ENCODE assay signal across 19 cellular contexts in the genomic region with DNA sequence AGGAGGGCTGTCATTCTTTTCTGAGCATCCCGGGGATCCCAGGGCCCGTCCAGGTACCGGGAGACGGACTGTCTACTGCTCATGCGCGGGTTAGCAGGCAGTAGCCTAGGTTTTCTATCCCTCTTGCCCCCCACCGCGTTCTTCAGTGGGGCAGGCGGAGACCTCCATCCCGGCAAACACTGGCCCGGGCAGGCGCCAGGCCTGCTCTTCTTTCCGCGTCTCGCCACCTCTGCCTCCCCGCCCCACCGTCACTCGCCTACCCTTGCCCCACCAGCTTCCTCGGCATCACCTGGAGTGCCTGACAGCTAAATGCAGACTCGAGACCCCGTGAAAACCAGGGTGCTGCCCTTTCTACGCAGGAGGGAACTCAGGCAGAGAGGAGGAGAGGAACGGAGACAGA.
A peak's percentile ranks its signal among the peaks of the same experiment; 100 is the strongest.
DNase-seq lines count a peak whose midpoint lies in the region; ATAC-seq and TF ChIP-seq lines count a peak whose summit lies in the region.
"Had no signal": no experiment of that assay in that cellular context is flagged by ENCODE, and none has a peak within 500 bp of the region (broad histone marks: within the 10 kb centered on the region; RNA-seq: fewer than 3 reads in every experiment).

No MANE protein-coding gene starts in this region.

- peaks cover 25% of the 10 kb centered on the region for H3K9me3 Mint-ChIP-seq in activated naive CD4-positive, alpha-beta T cell treated with anti-CD3 and anti-CD28 coated beads, Interleukin-2, amount 10 ng/mL, durations not matched to agents 7 days and 5 days
- peaks cover 4 to 19% of the 10 kb centered on the region in 2 donors for H3K9me3 Mint-ChIP-seq in activated naive CD4-positive, alpha-beta T cell treated with anti-CD3 and anti-CD28 coated beads, Interleukin-2, amount 50 U/mL, for 72 hours

- no peak for ATAC-seq in activated naive CD4-positive, alpha-beta T cell treated with anti-CD3 and anti-CD28 coated beads, Interleukin-2, amount 50 U/mL, for 72 hours
- ATAC-seq in sciatic nerve (no peak), GM19324 (IDR thresholded peaks at IDR 0.05; ENCODE audit: low FRiP score, unreplicated experiment) (no peak)
- ATAC-seq: A549, Panc1 had no signal

- H3K36me3 Mint-ChIP-seq in activated naive CD4-positive, alpha-beta T cell treated with anti-CD3 and anti-CD28 coated beads, Interleukin-2, amount 10 ng/mL, durations not matched to agents 7 days and 5 days, result peaks cover 1% of the 10 kb centered on the region
- peaks cover 6 to 13% of the 10 kb centered on the region in 2 donors for H3K36me3 Mint-ChIP-seq in activated naive CD4-positive, alpha-beta T cell treated with anti-CD3 and anti-CD28 coated beads, Interleukin-2, amount 50 U/mL, for 72 hours
- H3K36me3 Mint-ChIP-seq: CD8-positive, alpha-beta memory T cell had no signal

- H3K4me3 ChIP-seq in NT2/D1 (ENCODE audit: insufficient read length, low read depth) (peak overlapping the region; percentile 30), esophagus muscularis mucosa (no peak overlapping the region)
- H3K4me3 ChIP-seq: A549; BLaER1 treated with 17β-estradiol and CSF1 and Interleukin-3, amounts not matched to agents 10 nM and 100 nM had no signal

- 44% methylated on average over 23 of the region's 23 CpGs for WGBS in esophagus muscularis mucosa

- H3K9me3 ChIP-seq in NT2/D1 (ENCODE audit: insufficient read depth, low read length) (no peaks in the 10 kb centered on the region), esophagus muscularis mucosa (peaks cover 0 to 5% (median 0%) of the 10 kb centered on the region in 4 donors)
- H3K9me3 ChIP-seq: A549 had no signal

- no peak for TF ChIP-seq EP300 in esophagus muscularis mucosa (IDR thresholded peaks at IDR 0.05)

- DNase-seq in activated naive CD4-positive, alpha-beta T cell treated with anti-CD3 and anti-CD28 coated beads, Interleukin-2, amount 10 ng/mL, durations not matched to agents 7 days and 5 days, result no peak
- no peak for DNase-seq in activated naive CD4-positive, alpha-beta T cell treated with anti-CD3 and anti-CD28 coated beads, Interleukin-2, amount 50 U/mL, for 72 hours (ENCODE audit: low spot score in 2 of 2)
- DNase-seq in NT2/D1 (ENCODE audit: low read depth, low spot score), result no peak
- DNase-seq in esophagus muscularis mucosa (ENCODE audit: extremely low spot score), result peak; percentile 74
- peak; percentile 40 for DNase-seq in sciatic nerve (ENCODE audit: low spot score)
- DNase-seq in NCI-H2171 treated with DMSO at 0.1 percent for 48 hours (lab: John Stamatoyannopoulos, UW), result no peak
- DNase-seq: CD8-positive, alpha-beta memory T cell; DMS79; GOT3; KBM-7; NCI-H1436; NCI-H2029; NCI-H510A; NCI-H774; SHP77 had no signal

- peak overlapping the region; percentile 23 for H3K4me3 Mint-ChIP-seq in activated naive CD4-positive, alpha-beta T cell treated with anti-CD3 and anti-CD28 coated beads, Interleukin-2, amount 10 ng/mL, durations not matched to agents 7 days and 5 days

- intact Hi-C loops in esophagus muscularis mucosa (cut with DNase I), result no loop called here
- intact Hi-C loops in sciatic nerve (cut with DNase I), result no loop called here

- no peak for TF ChIP-seq POLR2A in esophagus muscularis mucosa (IDR thresholded peaks at IDR 0.05; ENCODE audit: low read depth)

- H3K36me3 ChIP-seq in NT2/D1 (ENCODE audit: insufficient read depth, insufficient read length, low read length) (no peaks in the 10 kb centered on the region), esophagus muscularis mucosa (no peaks in the 10 kb centered on the region)
- H3K36me3 ChIP-seq: BLaER1 treated with 17β-estradiol and CSF1 and Interleukin-3, amounts not matched to agents 10 nM and 100 nM had no signal

- peaks cover 37% of the 10 kb centered on the region for H3K27me3 Mint-ChIP-seq in activated naive CD4-positive, alpha-beta T cell treated with anti-CD3 and anti-CD28 coated beads, Interleukin-2, amount 10 ng/mL, durations not matched to agents 7 days and 5 days

- H3K4me1 Mint-ChIP-seq in activated naive CD4-positive, alpha-beta T cell treated with anti-CD3 and anti-CD28 coated beads, Interleukin-2, amount 10 ng/mL, durations not matched to agents 7 days and 5 days, result peaks cover 4% of the 10 kb centered on the region
- H3K4me1 Mint-ChIP-seq: CD8-positive, alpha-beta memory T cell had no signal

- no peak overlapping the region for H3K9ac ChIP-seq in NT2/D1 (ENCODE audit: insufficient read length, low read depth)
- H3K9ac ChIP-seq: BLaER1 treated with 17β-estradiol and CSF1 and Interleukin-3, amounts not matched to agents 10 nM and 100 nM had no signal

- no peak overlapping the region for H3K27ac ChIP-seq in esophagus muscularis mucosa (replicated peaks in 1 of 4)
- H3K27ac ChIP-seq: A549; BLaER1 treated with 17β-estradiol and CSF1 and Interleukin-3, amounts not matched to agents 10 nM and 100 nM had no signal

- CTCF ChIA-PET in activated naive CD4-positive, alpha-beta T cell treated with anti-CD3 and anti-CD28 coated beads, Interleukin-2, amount 10 ng/mL, durations not matched to agents 7 days and 5 days (lab: Charles Lee), result no interaction called here

- no peak overlapping the region for H3K27ac Mint-ChIP-seq in activated naive CD4-positive, alpha-beta T cell treated with anti-CD3 and anti-CD28 coated beads, Interleukin-2, amount 10 ng/mL, durations not matched to agents 7 days and 5 days
- no peak overlapping the region for H3K27ac Mint-ChIP-seq in activated naive CD4-positive, alpha-beta T cell treated with anti-CD3 and anti-CD28 coated beads, Interleukin-2, amount 50 U/mL, for 72 hours
- H3K27ac Mint-ChIP-seq: CD8-positive, alpha-beta memory T cell had no signal

- no peaks in the 10 kb centered on the region for H3K4me1 ChIP-seq in NT2/D1 (ENCODE audit: insufficient read depth, insufficient read length)
- peaks cover 0 to 5% (median 0%) of the 10 kb centered on the region in 4 donors for H3K4me1 ChIP-seq in esophagus muscularis mucosa
- H3K4me1 ChIP-seq: A549; BLaER1 treated with 17β-estradiol and CSF1 and Interleukin-3, amounts not matched to agents 10 nM and 100 nM had no signal

- no peak for TF ChIP-seq CTCF in esophagus muscularis mucosa (IDR thresholded peaks at IDR 0.05)

- H3K27me3 ChIP-seq in NT2/D1 (ENCODE audit: insufficient read depth, insufficient read length), result no peaks in the 10 kb centered on the region
- H3K27me3 ChIP-seq in esophagus muscularis mucosa, result peaks cover 0 to 53% (median 0%) of the 10 kb centered on the region in 4 donors
- H3K27me3 ChIP-seq: BLaER1 treated with 17β-estradiol and CSF1 and Interleukin-3, amounts not matched to agents 10 nM and 100 nM had no signal

Comparison
In these comparisons a context has a peak if more than half of its experiments do, and no peak if none do; other contexts are left out.
1. DNase-seq: peak in esophagus muscularis mucosa (single experiment) and sciatic nerve (single experiment); none in activated naive CD4-positive, alpha-beta T cell treated with anti-CD3 and anti-CD28 coated beads, Interleukin-2, amount 10 ng/mL, durations not matched to agents 7 days and 5 days (single experiment), activated naive CD4-positive, alpha-beta T cell treated with anti-CD3 and anti-CD28 coated beads, Interleukin-2, amount 50 U/mL, for 72 hours (0 of 2), NT2/D1 (single experiment) and NCI-H2171 treated with DMSO at 0.1 percent for 48 hours (single experiment).